ENCODE assay signal across 2 cellular contexts in genomic region chr5:798505-799138, GRCh38. TPM values are rescaled to one million over a fixed set of nuclear protein-coding genes. Genes with fewer than 3 reads are reported as not detected.
"Had no signal": no experiment of that assay in that cellular context is flagged by ENCODE, and none has a peak within 500 bp of the region (broad histone marks: within the 10 kb centered on the region; RNA-seq: fewer than 3 reads in every experiment).

No MANE protein-coding gene starts in this region.

RNA-seq across cellular contexts. Expression of gene ZDHHC11B, which starts 14.1 kb away (rescaled TPM):
- total RNA-seq: SJSA1 had no signal
- polyA plus RNA-seq: IgD-negative memory B cell had no signal

RNA-seq across cellular contexts. Expression of gene ZDHHC11, which starts 52.2 kb away (rescaled TPM):
- polyA plus RNA-seq: IgD-negative memory B cell had no signal
